ENCODE assay signal across 26 cellular contexts in genomic region chr1:232372431-232373225, GRCh38.
"Had no signal": no experiment of that assay in that cellular context is flagged by ENCODE, and none has a peak within 500 bp of the region (broad histone marks: within the 10 kb centered on the region; RNA-seq: fewer than 3 reads in every experiment).

No MANE protein-coding gene starts in this region.

- ATAC-seq: activated CD8-positive, alpha-beta T cell treated with anti-CD3 and anti-CD28 coated beads, Interleukin-2, amount 10 ng/mL, durations not matched to agents 7 days and 5 days; Right ventricle myocardium inferior; WTC11 had no signal

- H3K27me3 ChIP-seq: adrenal gland had no signal

- H3K4me3 ChIP-seq: adrenal gland had no signal

- H3K4me3 Mint-ChIP-seq: activated CD8-positive, alpha-beta T cell treated with anti-CD3 and anti-CD28 coated beads, Interleukin-2, amount 10 ng/mL, durations not matched to agents 7 days and 5 days; activated naive CD8-positive, alpha-beta T cell treated with anti-CD3 and anti-CD28 coated beads, Interleukin-2, amount 10 ng/mL, durations not matched to agents 7 days and 5 days; IgD-negative memory B cell; T-helper 1 cell treated with Interleukin-12 subunit alpha and Interleukin-12 subunit beta and Interleukin-4 antibody, amounts not matched to agents 30 μg/mL and 1 μg/mL, for 36 hours; WTC11 had no signal

- H3K27ac ChIP-seq: adrenal gland had no signal

- H3K9me3 ChIP-seq: adrenal gland had no signal

- H3K27ac Mint-ChIP-seq: activated CD8-positive, alpha-beta T cell treated with anti-CD3 and anti-CD28 coated beads, Interleukin-2, amount 10 ng/mL, durations not matched to agents 7 days and 5 days; activated naive CD8-positive, alpha-beta T cell treated with anti-CD3 and anti-CD28 coated beads, Interleukin-2, amount 10 ng/mL, durations not matched to agents 7 days and 5 days; IgD-negative memory B cell; T-helper 1 cell treated with Interleukin-12 subunit alpha and Interleukin-12 subunit beta and Interleukin-4 antibody, amounts not matched to agents 30 μg/mL and 1 μg/mL, for 36 hours; WTC11 had no signal

- H3K9me3 Mint-ChIP-seq: activated naive CD8-positive, alpha-beta T cell treated with anti-CD3 and anti-CD28 coated beads, Interleukin-2, amount 10 ng/mL, durations not matched to agents 7 days and 5 days; IgD-negative memory B cell; T-helper 1 cell treated with Interleukin-12 subunit alpha and Interleukin-12 subunit beta and Interleukin-4 antibody, amounts not matched to agents 30 μg/mL and 1 μg/mL, for 36 hours; WTC11 had no signal

- H3K36me3 Mint-ChIP-seq: activated naive CD8-positive, alpha-beta T cell treated with anti-CD3 and anti-CD28 coated beads, Interleukin-2, amount 10 ng/mL, durations not matched to agents 7 days and 5 days; IgD-negative memory B cell; WTC11 had no signal

- H3K36me3 ChIP-seq: adrenal gland had no signal

- H3K4me1 ChIP-seq: adrenal gland had no signal

- FAIRE-seq: bronchial epithelial cell had no signal

- H3K4me1 Mint-ChIP-seq: activated naive CD8-positive, alpha-beta T cell treated with anti-CD3 and anti-CD28 coated beads, Interleukin-2, amount 10 ng/mL, durations not matched to agents 7 days and 5 days; IgD-negative memory B cell had no signal

- DNase-seq: activated CD4-positive, alpha-beta T cell treated with anti-CD3 and anti-CD28 coated beads for 48 hours; activated CD4-positive, alpha-beta T cell treated with anti-CD3 and anti-CD28 coated beads, Interleukin-2, amount 50 U/mL, for 4 hours; activated CD4-positive, CD25-positive, alpha-beta regulatory T cell treated with anti-CD3 and anti-CD28 coated beads, Interleukin-2, amount 50 U/mL, for 72 hours; activated CD8-positive, alpha-beta memory T cell treated with anti-CD3 and anti-CD28 coated beads, Interleukin-2, amount 50 U/mL, for 48 hours; activated CD8-positive, alpha-beta T cell treated with anti-CD3 and anti-CD28 coated beads, Interleukin-2, amount 10 ng/mL, durations not matched to agents 7 days and 5 days; activated naive CD4-positive, alpha-beta T cell treated with anti-CD3 and anti-CD28 coated beads, Interleukin-2, amount 50 U/mL, for 16 hours; activated naive CD8-positive, alpha-beta T cell treated with anti-CD3 and anti-CD28 coated beads, Interleukin-2, amount 10 ng/mL, durations not matched to agents 7 days and 5 days; activated T-cell treated with anti-CD3 and anti-CD28 coated beads, Interleukin-2, amount 50 U/mL, for 1 hour; adrenal gland; central memory CD4-positive, alpha-beta T cell; KG1; MM.1S; NCI-H1105; NCI-H1436 treated with DMSO at 0.1 percent for 48 hours; NCI-H2029; NCI-H2107; NCI-H2171 treated with DMSO at 0.1 percent for 48 hours; NCI-H226; NCI-H526 treated with DMSO at 0.1 percent for 48 hours; NCI-H82; RPMI8226 had no signal
